In genomic region chr17:35588196-35588920, GRCh38 we compare ENCODE assay signal across 9 cellular contexts. TPM values are rescaled to one million over a fixed set of nuclear protein-coding genes. Genes with fewer than 3 reads are reported as not detected.
DNase-seq lines count a peak whose midpoint lies in the region; ATAC-seq and TF ChIP-seq lines count a peak whose summit lies in the region.
"Had no signal": no experiment of that assay in that cellular context is flagged by ENCODE, and none has a peak within 500 bp of the region (broad histone marks: within the 10 kb centered on the region; RNA-seq: fewer than 3 reads in every experiment).

No MANE protein-coding gene starts in this region.

- H3K9me3 ChIP-seq in heart right ventricle: no peaks in the 10 kb centered on the region
- H3K9me3 ChIP-seq in right atrium auricular region: no peaks in the 10 kb centered on the region

- peak overlapping the region; percentile 98 for H3K27ac Mint-ChIP-seq in stimulated activated memory B cell treated with anti-CD40 and anti-IgM and Interleukin-4, amounts not matched to agents 10 μg/mL and 1 μg/mL and 100 μg/mL, for 72 hours

- no peaks in the 10 kb centered on the region for H3K27me3 ChIP-seq in heart right ventricle
- H3K27me3 ChIP-seq in right atrium auricular region: no peaks in the 10 kb centered on the region

- H3K4me1 Mint-ChIP-seq in stimulated activated memory B cell treated with anti-CD40 and anti-IgM and Interleukin-4, amounts not matched to agents 10 μg/mL and 1 μg/mL and 100 μg/mL, for 72 hours: peaks cover 39% of the 10 kb centered on the region

- no peak for TF ChIP-seq CTCF in heart right ventricle (IDR thresholded peaks at IDR 0.05)
- no peak for TF ChIP-seq CTCF in VCaP (conservative IDR thresholded peaks at IDR 0.05)
- no peak for TF ChIP-seq CTCF in right atrium auricular region (IDR thresholded peaks at IDR 0.05)

- H3K36me3 ChIP-seq in heart right ventricle (peaks cover 0 to 4% (median 0%) of the 10 kb centered on the region in 9 donors), right atrium auricular region (no peaks in the 10 kb centered on the region)

- H3K27me3 Mint-ChIP-seq in stimulated activated memory B cell treated with anti-CD40 and anti-IgM and Interleukin-4, amounts not matched to agents 10 μg/mL and 1 μg/mL and 100 μg/mL, for 72 hours: no peaks in the 10 kb centered on the region

- peak overlapping the region in 9 of 10 donors; percentile 58 to 90 (median 81) for H3K4me3 ChIP-seq in heart right ventricle
- peak overlapping the region; percentile 64 to 79 for H3K4me3 ChIP-seq in right atrium auricular region

- no peak for DNase-seq in heart right ventricle
- DNase-seq in cardiac septum (ENCODE audit: low spot score): no peak
- DNase-seq in right atrium auricular region (ENCODE audit: low spot score): no peak
- no peak for DNase-seq in CD1c-positive myeloid dendritic cell (ENCODE audit: extremely low spot score)
- no peak for DNase-seq in cerebellum (ENCODE audit: low spot score)
- DNase-seq in NCI-H1694 (lab: John Stamatoyannopoulos, UW): no peak

- H3K27ac ChIP-seq in heart right ventricle: peak overlapping the region in 3 of 10 donors; percentile 94 to 95 (median 95)
- H3K27ac ChIP-seq in VCaP: peak overlapping the region; percentile 92
- H3K27ac ChIP-seq in right atrium auricular region: peak overlapping the region; percentile 92 to 94

- ATAC-seq in heart right ventricle: no peak
- ATAC-seq in stimulated activated memory B cell treated with anti-CD40 and anti-IgM and Interleukin-4, amounts not matched to agents 10 μg/mL and 1 μg/mL and 100 μg/mL, for 72 hours: no peak

- peaks cover 6% of the 10 kb centered on the region for H3K36me3 Mint-ChIP-seq in stimulated activated memory B cell treated with anti-CD40 and anti-IgM and Interleukin-4, amounts not matched to agents 10 μg/mL and 1 μg/mL and 100 μg/mL, for 72 hours

- H3K9me3 Mint-ChIP-seq in stimulated activated memory B cell treated with anti-CD40 and anti-IgM and Interleukin-4, amounts not matched to agents 10 μg/mL and 1 μg/mL and 100 μg/mL, for 72 hours: no peaks in the 10 kb centered on the region

- peaks cover 0 to 57% (median 24%) of the 10 kb centered on the region in 9 donors for H3K4me1 ChIP-seq in heart right ventricle
- peaks cover 0 to 33% of the 10 kb centered on the region in 2 donors for H3K4me1 ChIP-seq in right atrium auricular region

- H3K4me3 Mint-ChIP-seq in stimulated activated memory B cell treated with anti-CD40 and anti-IgM and Interleukin-4, amounts not matched to agents 10 μg/mL and 1 μg/mL and 100 μg/mL, for 72 hours: peak overlapping the region; percentile 91

- 72% methylated on average over 12 of the region's 12 CpGs for whole genome bisulfite sequencing in heart right ventricle, 2 donors

- intact Hi-C loops in heart right ventricle (cut with DNase I): no loop called here
- intact Hi-C loops in cardiac septum (cut with DNase I): no loop called here

RNA-seq across cellular contexts. Expression of gene AP2B1, which starts 1.2 kb away (rescaled TPM):
- total RNA-seq in heart right ventricle: 100 to 1,000 TPM; 107 to 173 (median 130) TPM
- polyA plus RNA-seq in heart right ventricle: 10 to 100 TPM; 20.0 to 38.8 TPM
- total RNA-seq in cardiac septum: 137 TPM
- 10 to 100 TPM; 79.8 to 80.1 TPM for total RNA-seq in right atrium auricular region
- 134 TPM for total RNA-seq in cerebellum

RNA-seq across cellular contexts. Expression of gene PEX12, which starts 10.0 kb away (rescaled TPM):
- total RNA-seq in heart right ventricle (10 to 100 TPM in 2 of 10 donors, 1 to 10 TPM in 8; 6.6 to 11.2 (median 9.0) TPM), cardiac septum (9.2 TPM), right atrium auricular region (1 to 10 TPM; 8.7 to 8.9 TPM), cerebellum (4.3 TPM)
- polyA plus RNA-seq in heart right ventricle: 1 to 10 TPM; 2.6 to 3.6 TPM

RNA-seq across cellular contexts. Expression of gene SLFN14, which starts 27.7 kb away (rescaled TPM):
- total RNA-seq in heart right ventricle (under 1 TPM in 1 of 10 donors, not detected in 9; 0.09 TPM), cardiac septum (0.08 TPM), right atrium auricular region (not detected), cerebellum (0.18 TPM)
- not detected for polyA plus RNA-seq in heart right ventricle
- polyA plus RNA-seq: liver had no signal

RNA-seq across cellular contexts. Expression of gene SLFN12L, which starts 50.9 kb away (rescaled TPM):
- 1 to 10 TPM in 3 of 10 donors, under 1 TPM in 7; 0.20 to 4.5 (median 0.69) TPM for total RNA-seq in heart right ventricle
- polyA plus RNA-seq in heart right ventricle: under 1 TPM; 0.06 to 0.73 TPM
- 0.92 TPM for total RNA-seq in cardiac septum
- under 1 TPM; 0.22 to 0.59 TPM for total RNA-seq in right atrium auricular region
- 0.09 TPM for total RNA-seq in cerebellum
